ENCODE assay signal across 21 cellular contexts in the genomic region with DNA sequence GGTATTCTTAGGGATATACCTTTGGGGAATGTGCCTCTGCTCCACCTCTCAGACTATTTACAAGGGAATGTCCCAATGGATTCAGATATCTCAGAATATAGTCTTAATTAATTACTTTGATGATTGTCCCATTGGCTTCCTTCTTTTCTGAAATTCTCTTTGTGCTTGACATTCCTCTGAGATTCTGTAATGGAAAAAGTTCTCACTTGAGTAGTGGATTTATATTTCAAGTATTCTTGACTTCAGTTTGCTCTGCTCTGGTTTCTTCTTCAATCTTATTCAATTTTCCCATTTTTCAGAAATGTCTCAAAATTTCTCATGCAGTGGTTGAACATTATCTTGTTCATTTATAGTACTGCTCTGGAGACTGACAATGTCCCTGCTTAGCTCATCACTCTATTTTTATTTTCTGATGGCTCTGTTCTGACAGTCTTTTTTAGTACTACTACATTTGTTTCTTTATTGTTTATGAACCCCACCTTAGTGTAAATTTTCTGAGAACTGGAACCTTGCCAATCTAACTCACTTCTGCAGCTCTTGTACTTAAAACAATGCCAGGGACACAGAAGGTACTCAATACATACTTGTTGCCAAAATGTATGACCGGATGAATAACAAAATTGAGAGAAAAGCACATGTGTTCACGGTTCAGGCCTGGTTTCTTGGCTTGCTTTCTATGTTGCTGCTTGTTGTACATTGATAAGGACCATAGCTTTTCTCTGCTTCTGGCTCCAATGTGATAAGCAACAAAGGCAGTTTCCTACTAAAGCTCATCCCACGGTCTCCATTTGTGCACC.
DNase-seq lines count a peak whose midpoint lies in the region; ATAC-seq and TF ChIP-seq lines count a peak whose summit lies in the region.
"Had no signal": no experiment of that assay in that cellular context is flagged by ENCODE, and none has a peak within 500 bp of the region (broad histone marks: within the 10 kb centered on the region; RNA-seq: fewer than 3 reads in every experiment).

No MANE protein-coding gene starts in this region.

- CTCF ChIA-PET in SK-N-SH (lab: Yijun Ruan, JAX) = no interaction called here

- no peak overlapping the region for H3K4me2 ChIP-seq in SK-N-SH

- no peak for DNase-seq in SK-N-SH
- peak; percentile 44 for DNase-seq in NCI-H446 treated with DMSO at 0.1 percent for 48 hours (lab: John Stamatoyannopoulos, UW)
- DNase-seq in cerebellar cortex (ENCODE audit: low spot score) = peak; percentile 15
- DNase-seq in retina = peak; percentile 9
- DNase-seq in sigmoid colon = no peak
- no peak for DNase-seq in CD1c-positive myeloid dendritic cell (ENCODE audit: extremely low spot score)
- DNase-seq: 8988T; activated CD8-positive, alpha-beta memory T cell treated with anti-CD3 and anti-CD28 coated beads for 24 hours; activated naive CD8-positive, alpha-beta T cell treated with anti-CD3 and anti-CD28 coated beads, Interleukin-2, amount 10 ng/mL, durations not matched to agents 7 days and 5 days; cerebellar nuclear complex; DMS153; hippocampal formation; Karpas-422; midbrain; NCI-H1092 treated with DMSO at 0.1 percent for 48 hours; stimulated activated CD4-positive, alpha-beta T cell treated with anti-CD3 and anti-CD28 coated beads, Interleukin-15, amount 100 ng/mL, for 24 hours; tibial artery had no signal

- H3K27ac ChIP-seq in SK-N-SH (ENCODE audit: low read depth in 2 of 2, low read length in 1 of 2) (no peak overlapping the region), sigmoid colon (no peak overlapping the region)

- H4K20me1 ChIP-seq in SK-N-SH (ENCODE audit: insufficient read depth) = no peaks in the 10 kb centered on the region

- TF ChIP-seq POLR2A in sigmoid colon (IDR thresholded peaks at IDR 0.05) = no peak

- ATAC-seq in SK-N-SH treated with all-trans-retinoic acid at 6 μM for 48 hours (no peak), HG02884 (IDR thresholded peaks at IDR 0.05; ENCODE audit: unreplicated experiment) (no peak)
- ATAC-seq: stimulated activated effector memory CD8-positive, alpha-beta T cell treated with anti-CD3 and anti-CD28 coated beads, Interleukin-12 subunit alpha, Interleukin-12 subunit beta, amount 100 ng/mL, for 72 hours; WTC11 had no signal

- no peak for TF ChIP-seq RAD21 in SK-N-SH (IDR thresholded peaks at IDR 0.05; ENCODE audit: low read length)

- 42% methylated on average over 3 of the region's 3 CpGs for WGBS in SK-N-SH (ENCODE audit: low lambda C conversion rate)
- whole genome bisulfite sequencing in sigmoid colon, 2 donors = 76 to 81% methylated on average over 3 of the region's 3 CpGs

- H3K36me3 ChIP-seq in SK-N-SH (replicated peaks in 1 of 2; ENCODE audit: control insufficient read depth in 1 of 2, insufficient read depth in 2 of 2, low read length in 1 of 2) (no peaks in the 10 kb centered on the region), sigmoid colon (no peaks in the 10 kb centered on the region)
- H3K36me3 ChIP-seq: tibial artery had no signal

- intact Hi-C loops in sigmoid colon (cut with DNase I) = no loop called here

- H3K9me2 ChIP-seq in SK-N-SH = no peaks in the 10 kb centered on the region

- no peaks in the 10 kb centered on the region for H3K79me2 ChIP-seq in SK-N-SH (ENCODE audit: insufficient read depth)

- H3K4me1 ChIP-seq in SK-N-SH (ENCODE audit: control insufficient read depth in 1 of 2, insufficient read depth in 2 of 2, low read depth in 1 of 2, low read length in 1 of 2) = peaks cover 2 to 13% of the 10 kb centered on the region in 2 experiments; a peak in 2 of 4 replicates
- H3K4me1 ChIP-seq in sigmoid colon = peaks cover 0 to 10% (median 7%) of the 10 kb centered on the region in 4 donors

- H3F3A ChIP-seq in SK-N-SH (replicated peaks; ENCODE audit: insufficient read depth) = no peaks in the 10 kb centered on the region

- POLR2A ChIA-PET in SK-N-SH (lab: Yijun Ruan, JAX) = no interaction called here

- H2AFZ ChIP-seq in SK-N-SH (ENCODE audit: low read depth) = peak overlapping the region; percentile 38; the same call in 1 of the 2 replicates

- no peak overlapping the region for H3K9ac ChIP-seq in SK-N-SH

- no peaks in the 10 kb centered on the region for H3K27me3 ChIP-seq in SK-N-SH (ENCODE audit: insufficient read depth)
- H3K27me3 ChIP-seq in sigmoid colon = no peaks in the 10 kb centered on the region
- H3K27me3 ChIP-seq: tibial artery had no signal

- no peak overlapping the region for H3K4me3 ChIP-seq in SK-N-SH (ENCODE audit: low read depth in 2 of 2, low read length in 1 of 2)
- H3K4me3 ChIP-seq in sigmoid colon = no peak overlapping the region
- H3K4me3 ChIP-seq: tibial artery had no signal

- TF ChIP-seq CTCF in SK-N-SH (IDR thresholded peaks at IDR 0.05) (no peak), sigmoid colon (IDR thresholded peaks at IDR 0.05) (no peak)

- TF ChIP-seq EP300 in SK-N-SH (IDR thresholded peaks at IDR 0.05; ENCODE audit: borderline replicate concordance in 1 of 2, low read depth in 1 of 2, low read length in 1 of 2) = no peak
- TF ChIP-seq EP300 in sigmoid colon (IDR thresholded peaks at IDR 0.05) = no peak

- H3K9me3 ChIP-seq in SK-N-SH = no peaks in the 10 kb centered on the region
- H3K9me3 ChIP-seq in sigmoid colon = no peaks in the 10 kb centered on the region
- H3K9me3 ChIP-seq: tibial artery had no signal

TF ChIP-seq in SK-N-SH, 30 proteins besides CTCF, POLR2A, EP300 and RAD21:
- no peak for TF ChIP-seq NFIC (IDR thresholded peaks at IDR 0.05; ENCODE audit: borderline replicate concordance)

TF ChIP-seq in SK-N-SH treated with all-trans-retinoic acid at 6 μM for 48 hours, 23 proteins besides CTCF, POLR2A, EP300 and RAD21 (continues in another document):
- no peak for TF ChIP-seq ESRRG (CRISPR knock-in tag; IDR thresholded peaks at IDR 0.05)
- TF ChIP-seq, protein P1, sequence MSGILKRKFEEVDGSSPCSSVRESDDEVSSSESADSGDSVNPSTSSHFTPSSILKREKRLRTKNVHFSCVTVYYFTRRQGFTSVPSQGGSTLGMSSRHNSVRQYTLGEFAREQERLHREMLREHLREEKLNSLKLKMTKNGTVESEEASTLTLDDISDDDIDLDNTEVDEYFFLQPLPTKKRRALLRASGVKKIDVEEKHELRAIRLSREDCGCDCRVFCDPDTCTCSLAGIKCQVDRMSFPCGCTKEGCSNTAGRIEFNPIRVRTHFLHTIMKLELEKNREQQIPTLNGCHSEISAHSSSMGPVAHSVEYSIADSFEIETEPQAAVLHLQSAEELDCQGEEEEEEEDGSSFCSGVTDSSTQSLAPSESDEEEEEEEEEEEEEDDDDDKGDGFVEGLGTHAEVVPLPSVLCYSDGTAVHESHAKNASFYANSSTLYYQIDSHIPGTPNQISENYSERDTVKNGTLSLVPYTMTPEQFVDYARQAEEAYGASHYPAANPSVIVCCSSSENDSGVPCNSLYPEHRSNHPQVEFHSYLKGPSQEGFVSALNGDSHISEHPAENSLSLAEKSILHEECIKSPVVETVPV (CRISPR knock-in tag; IDR thresholded peaks at IDR 0.05) = no peak
- TF ChIP-seq BACH2 (CRISPR knock-in tag; IDR thresholded peaks at IDR 0.05; ENCODE audit: borderline replicate concordance) = no peak
- TF ChIP-seq ZFP3 (CRISPR knock-in tag; IDR thresholded peaks at IDR 0.05) = no peak
- TF ChIP-seq GLIS3 (CRISPR knock-in tag; IDR thresholded peaks at IDR 0.05) = no peak
- no peak for TF ChIP-seq CSDC2 (CRISPR knock-in tag; IDR thresholded peaks at IDR 0.05)
- no peak for TF ChIP-seq ISL1 (CRISPR knock-in tag; IDR thresholded peaks at IDR 0.05)
- no peak for TF ChIP-seq ZNF70 (CRISPR knock-in tag; IDR thresholded peaks at IDR 0.05)
- TF ChIP-seq ZNF565 (CRISPR knock-in tag; conservative IDR thresholded peaks at IDR 0.05; ENCODE audit: low read depth) = no peak
- no peak for TF ChIP-seq TCF4 (CRISPR knock-in tag; IDR thresholded peaks at IDR 0.05; ENCODE audit: borderline replicate concordance)
- TF ChIP-seq, protein P2, sequence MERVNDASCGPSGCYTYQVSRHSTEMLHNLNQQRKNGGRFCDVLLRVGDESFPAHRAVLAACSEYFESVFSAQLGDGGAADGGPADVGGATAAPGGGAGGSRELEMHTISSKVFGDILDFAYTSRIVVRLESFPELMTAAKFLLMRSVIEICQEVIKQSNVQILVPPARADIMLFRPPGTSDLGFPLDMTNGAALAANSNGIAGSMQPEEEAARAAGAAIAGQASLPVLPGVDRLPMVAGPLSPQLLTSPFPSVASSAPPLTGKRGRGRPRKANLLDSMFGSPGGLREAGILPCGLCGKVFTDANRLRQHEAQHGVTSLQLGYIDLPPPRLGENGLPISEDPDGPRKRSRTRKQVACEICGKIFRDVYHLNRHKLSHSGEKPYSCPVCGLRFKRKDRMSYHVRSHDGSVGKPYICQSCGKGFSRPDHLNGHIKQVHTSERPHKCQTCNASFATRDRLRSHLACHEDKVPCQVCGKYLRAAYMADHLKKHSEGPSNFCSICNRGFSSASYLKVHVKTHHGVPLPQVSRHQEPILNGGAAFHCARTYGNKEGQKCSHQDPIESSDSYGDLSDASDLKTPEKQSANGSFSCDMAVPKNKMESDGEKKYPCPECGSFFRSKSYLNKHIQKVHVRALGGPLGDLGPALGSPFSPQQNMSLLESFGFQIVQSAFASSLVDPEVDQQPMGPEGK (CRISPR knock-in tag; IDR thresholded peaks at IDR 0.05; ENCODE audit: borderline replicate concordance) = no peak
- TF ChIP-seq RARB (CRISPR knock-in tag; IDR thresholded peaks at IDR 0.05) = no peak
- no peak for TF ChIP-seq PPARA (CRISPR knock-in tag; IDR thresholded peaks at IDR 0.05; ENCODE audit: borderline replicate concordance)
- TF ChIP-seq, protein P3, sequence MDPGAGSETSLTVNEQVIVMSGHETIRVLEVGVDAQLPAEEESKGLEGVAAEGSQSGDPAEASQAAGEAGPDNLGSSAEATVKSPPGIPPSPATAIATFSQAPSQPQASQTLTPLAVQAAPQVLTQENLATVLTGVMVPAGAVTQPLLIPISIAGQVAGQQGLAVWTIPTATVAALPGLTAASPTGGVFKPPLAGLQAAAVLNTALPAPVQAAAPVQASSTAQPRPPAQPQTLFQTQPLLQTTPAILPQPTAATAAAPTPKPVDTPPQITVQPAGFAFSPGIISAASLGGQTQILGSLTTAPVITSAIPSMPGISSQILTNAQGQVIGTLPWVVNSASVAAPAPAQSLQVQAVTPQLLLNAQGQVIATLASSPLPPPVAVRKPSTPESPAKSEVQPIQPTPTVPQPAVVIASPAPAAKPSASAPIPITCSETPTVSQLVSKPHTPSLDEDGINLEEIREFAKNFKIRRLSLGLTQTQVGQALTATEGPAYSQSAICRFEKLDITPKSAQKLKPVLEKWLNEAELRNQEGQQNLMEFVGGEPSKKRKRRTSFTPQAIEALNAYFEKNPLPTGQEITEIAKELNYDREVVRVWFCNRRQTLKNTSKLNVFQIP (CRISPR knock-in tag; IDR thresholded peaks at IDR 0.05; ENCODE audit: borderline replicate concordance, low read depth) = no peak
- no peak for TF ChIP-seq ARNTL (CRISPR knock-in tag; IDR thresholded peaks at IDR 0.05; ENCODE audit: borderline replicate concordance, low read depth)

Comparison
In these comparisons a context has a peak if more than half of its experiments do, and no peak if none do; other contexts are left out.
1. DNase-seq: peak in NCI-H446 treated with DMSO at 0.1 percent for 48 hours (single experiment), cerebellar cortex (single experiment) and retina (single experiment); none in SK-N-SH (single experiment), sigmoid colon (single experiment) and CD1c-positive myeloid dendritic cell (single experiment).